Comparison of ENCODE assay signal across 10 cellular contexts in genomic region chr6:133553652-133554051, GRCh38.
A peak's percentile ranks its signal among the peaks of the same experiment; 100 is the strongest.
DNase-seq lines count a peak whose midpoint lies in the region; ATAC-seq and TF ChIP-seq lines count a peak whose summit lies in the region.
"Had no signal": no experiment of that assay in that cellular context is flagged by ENCODE, and none has a peak within 500 bp of the region (broad histone marks: within the 10 kb centered on the region; RNA-seq: fewer than 3 reads in every experiment).

No MANE protein-coding gene starts in this region.

- H3K4me1 ChIP-seq in heart left ventricle: peaks cover 0 to 16% (median 4%) of the 10 kb centered on the region in 12 donors
- peaks cover 33 to 41% of the 10 kb centered on the region in 2 donors for H3K4me1 ChIP-seq in gastrocnemius medialis

- H3K9me3 ChIP-seq in heart left ventricle (peaks cover 0 to 4% (median 0%) of the 10 kb centered on the region in 12 donors), gastrocnemius medialis (no peaks in the 10 kb centered on the region)

- H3K27me3 Mint-ChIP-seq in activated CD4-positive, alpha-beta T cell treated with anti-CD3 and anti-CD28 coated beads, Interleukin-2, amount 10 ng/mL, durations not matched to agents 24 days and 14 days: no peaks in the 10 kb centered on the region
- H3K27me3 Mint-ChIP-seq: CD4-positive, alpha-beta memory T cell had no signal

- H3K36me3 Mint-ChIP-seq in activated CD4-positive, alpha-beta T cell treated with anti-CD3 and anti-CD28 coated beads, Interleukin-2, amount 10 ng/mL, durations not matched to agents 24 days and 14 days (ENCODE audit: low read depth): no peaks in the 10 kb centered on the region
- H3K36me3 Mint-ChIP-seq: activated naive CD8-positive, alpha-beta T cell; CD4-positive, alpha-beta memory T cell had no signal

- TF ChIP-seq POLR2A in heart left ventricle (IDR thresholded peaks at IDR 0.05) (no peak), gastrocnemius medialis (IDR thresholded peaks at IDR 0.05) (no peak)

- no peak overlapping the region for H3K4me3 Mint-ChIP-seq in activated CD4-positive, alpha-beta T cell treated with anti-CD3 and anti-CD28 coated beads, Interleukin-2, amount 10 ng/mL, durations not matched to agents 24 days and 14 days
- H3K4me3 Mint-ChIP-seq: activated naive CD8-positive, alpha-beta T cell; CD4-positive, alpha-beta memory T cell had no signal

- WGBS in heart left ventricle, 4 donors: 13 to 20% (median 15%) methylated on average over 4 of the region's 4 CpGs

- ATAC-seq in heart left ventricle (peak in 3 of 4 donors; percentile 61 to 75 (median 63)), gastrocnemius medialis (peak in 1 of 2 donors; percentile 26), HG03342 (IDR thresholded peaks at IDR 0.05; ENCODE audit: unreplicated experiment) (no peak)

- H3K27ac Mint-ChIP-seq in activated CD4-positive, alpha-beta T cell treated with anti-CD3 and anti-CD28 coated beads, Interleukin-2, amount 10 ng/mL, durations not matched to agents 24 days and 14 days: no peak overlapping the region
- H3K27ac Mint-ChIP-seq: activated naive CD8-positive, alpha-beta T cell; CD4-positive, alpha-beta memory T cell had no signal

- no peaks in the 10 kb centered on the region for H3K4me1 Mint-ChIP-seq in activated CD4-positive, alpha-beta T cell treated with anti-CD3 and anti-CD28 coated beads, Interleukin-2, amount 10 ng/mL, durations not matched to agents 24 days and 14 days
- H3K4me1 Mint-ChIP-seq: CD4-positive, alpha-beta memory T cell had no signal

- H3K4me3 ChIP-seq in heart left ventricle (no peak overlapping the region), gastrocnemius medialis (no peak overlapping the region)

- H3K36me3 ChIP-seq in heart left ventricle: no peaks in the 10 kb centered on the region
- no peaks in the 10 kb centered on the region for H3K36me3 ChIP-seq in gastrocnemius medialis

- TF ChIP-seq CTCF in heart left ventricle (IDR thresholded peaks at IDR 0.05): peak; percentile 33 to 70 (median 56)
- TF ChIP-seq CTCF in gastrocnemius medialis (IDR thresholded peaks at IDR 0.05 in 4 of 5, conservative IDR thresholded peaks at IDR 0.05 in 1 of 5): peak; percentile 48 to 74 (median 62)

- intact Hi-C loops in activated CD4-positive, alpha-beta T cell treated with anti-CD3 and anti-CD28 coated beads, Interleukin-2, amount 10 ng/mL, durations not matched to agents 24 days and 14 days (cut with micrococcal nuclease): loop anchor here (5.0 to 10.0 kb wide), 4 partner anchors 369 to 1021 kb away; no protein-coding TSS in a partner anchor
- intact Hi-C loops in heart left ventricle (cut with DNase I) (loop anchor here in 9 of 10 donors (2.0 to 10.0 kb wide), 14 partner anchors 361 to 1019 kb away; partner anchors contain the start of gene TAAR9 (in 1 of the 9)), gastrocnemius medialis (cut with DNase I; ENCODE audit: low total_unique reads) (loop anchor here (1.0 to 5.0 kb wide), 7 partner anchors 311 to 1021 kb away; partner anchors contain the start of gene EYA4)

- no peaks in the 10 kb centered on the region for H3K27me3 ChIP-seq in heart left ventricle
- H3K27me3 ChIP-seq in gastrocnemius medialis: no peaks in the 10 kb centered on the region

- in situ Hi-C loops in gastrocnemius medialis (cut with MboI; ENCODE audit: low sequenced_read_pairs in 4 of 4): loop anchor here (5.0 to 25.0 kb wide), 8 partner anchors 369 to 1041 kb away; partner anchors contain the start of genes TAAR9 (in 2 of the 4) and STX7 (in 1 of the 4)

- DNase-seq in NCI-H2081 (lab: John Stamatoyannopoulos, UW) (peak; percentile 28 to 64), NCI-H2081 treated with DMSO at 0.1 percent for 48 hours (lab: John Stamatoyannopoulos, UW) (no peak), H4 (ENCODE audit: low spot score) (peak; percentile 55), NCI-H1417 (lab: John Stamatoyannopoulos, UW) (peak; percentile 31 to 85 (median 59)), heart left ventricle (peak in 2 of 5 donors; percentile 23 to 33), gastrocnemius medialis (peak; percentile 17 to 31)
- peak; percentile 75 for DNase-seq in activated CD4-positive, alpha-beta T cell treated with anti-CD3 and anti-CD28 coated beads, Interleukin-2, amount 10 ng/mL, durations not matched to agents 24 days and 14 days

- H3K27ac ChIP-seq in heart left ventricle: no peak overlapping the region
- peak overlapping the region in 1 of 4 donors; percentile 79 for H3K27ac ChIP-seq in gastrocnemius medialis

- no peaks in the 10 kb centered on the region for H3K9me3 Mint-ChIP-seq in activated CD4-positive, alpha-beta T cell treated with anti-CD3 and anti-CD28 coated beads, Interleukin-2, amount 10 ng/mL, durations not matched to agents 24 days and 14 days
